8 cellular contexts compared by ENCODE assay signal in the genomic region with DNA sequence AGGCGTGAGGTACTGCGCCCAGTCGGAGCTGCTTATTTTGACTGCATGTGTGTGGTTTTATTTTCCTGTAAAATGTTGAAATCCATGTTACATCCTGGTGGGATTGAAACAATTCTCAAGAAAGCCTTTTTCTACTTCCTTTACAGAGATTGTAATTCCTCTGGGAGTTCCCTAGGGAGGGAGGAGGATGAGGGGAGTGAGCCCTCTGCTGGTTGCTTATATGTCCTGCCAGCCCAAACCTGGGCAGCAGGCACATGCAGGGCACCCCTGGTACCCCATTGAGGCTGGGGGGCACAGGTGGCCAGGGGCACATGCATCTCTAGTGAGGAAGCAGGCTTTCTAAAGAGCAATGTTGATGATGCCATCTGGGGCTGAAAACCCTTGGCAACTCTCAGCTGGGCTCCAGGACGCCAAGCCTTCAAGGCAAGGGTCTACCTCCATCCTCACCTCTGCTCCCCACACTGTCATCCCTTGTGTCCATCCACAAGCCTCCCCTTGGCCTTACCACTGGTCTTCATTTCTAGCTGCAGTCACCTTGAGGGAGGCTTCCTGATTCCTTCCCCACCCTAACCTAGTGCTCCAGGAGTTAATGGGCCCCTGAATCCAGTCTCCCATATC.
DNase-seq lines count a peak whose midpoint lies in the region; ATAC-seq and TF ChIP-seq lines count a peak whose summit lies in the region.

No MANE protein-coding gene starts in this region.

- no peaks in the 10 kb centered on the region for H3K36me3 Mint-ChIP-seq in activated CD8-positive, alpha-beta T cell treated with anti-CD3 and anti-CD28 coated beads for 36 hours (ENCODE audit: low read depth)
- H3K36me3 Mint-ChIP-seq in activated CD8-positive, alpha-beta T cell treated with anti-CD3 and anti-CD28 coated beads, Interleukin-2, amount 10 ng/mL, durations not matched to agents 7 days and 5 days (ENCODE audit: low read depth): peaks cover 2% of the 10 kb centered on the region
- no peaks in the 10 kb centered on the region for H3K36me3 Mint-ChIP-seq in effector memory CD8-positive, alpha-beta T cell (ENCODE audit: insufficient read depth)

- H3K4me3 ChIP-seq in NT2/D1 (ENCODE audit: insufficient read length, low read depth) (no peak overlapping the region), esophagus muscularis mucosa (no peak overlapping the region), parathyroid adenoma (ENCODE audit: low read depth, low read length) (no peak overlapping the region)

- H3K27ac ChIP-seq in esophagus muscularis mucosa (replicated peaks in 1 of 4) (no peak overlapping the region), parathyroid adenoma (no peak overlapping the region)

- H3K4me2 ChIP-seq in parathyroid adenoma (ENCODE audit: low read length): no peak overlapping the region

- H3K4me1 Mint-ChIP-seq in activated CD8-positive, alpha-beta T cell treated with anti-CD3 and anti-CD28 coated beads for 36 hours (ENCODE audit: low read depth): peaks cover 37% of the 10 kb centered on the region
- H3K4me1 Mint-ChIP-seq in activated CD8-positive, alpha-beta T cell treated with anti-CD3 and anti-CD28 coated beads, Interleukin-2, amount 10 ng/mL, durations not matched to agents 7 days and 5 days (ENCODE audit: low read depth): peaks cover 43% of the 10 kb centered on the region
- H3K4me1 Mint-ChIP-seq in effector memory CD8-positive, alpha-beta T cell (ENCODE audit: low read depth in 2 of 2): peaks cover 0 to 10% of the 10 kb centered on the region in 2 donors

- no peak for DNase-seq in activated CD8-positive, alpha-beta T cell treated with anti-CD3 and anti-CD28 coated beads for 36 hours
- no peak for DNase-seq in activated CD8-positive, alpha-beta T cell treated with anti-CD3 and anti-CD28 coated beads, Interleukin-2, amount 10 ng/mL, durations not matched to agents 7 days and 5 days
- DNase-seq in NT2/D1 (ENCODE audit: low read depth, low spot score): peak; percentile 51
- DNase-seq in esophagus muscularis mucosa (ENCODE audit: extremely low spot score): no peak
- no peak for DNase-seq in NOMO-1 treated with DMSO at 0.1 percent for 48 hours (lab: John Stamatoyannopoulos, UW; ENCODE audit: unreplicated experiment)
- no peak for DNase-seq in effector memory CD8-positive, alpha-beta T cell

- H3K4me1 ChIP-seq in NT2/D1 (ENCODE audit: insufficient read depth, insufficient read length) (no peaks in the 10 kb centered on the region), esophagus muscularis mucosa (peaks cover 0 to 64% (median 55%) of the 10 kb centered on the region in 4 donors), parathyroid adenoma (no peaks in the 10 kb centered on the region)

- POLR2A ChIA-PET in activated CD8-positive, alpha-beta T cell treated with anti-CD3 and anti-CD28 coated beads for 36 hours (lab: Charles Lee): interaction anchor here (0.7 to 1.1 kb wide), 3 partner anchors 11 to 276 kb away, joined by 3 read pairs; no protein-coding TSS in a partner anchor
- POLR2A ChIA-PET in activated CD8-positive, alpha-beta T cell treated with anti-CD3 and anti-CD28 coated beads, Interleukin-2, amount 10 ng/mL, durations not matched to agents 7 days and 5 days (lab: Charles Lee): interaction anchor here (0.7 to 1.3 kb wide), 3 partner anchors 85 to 334 kb away, joined by 3 to 4 read pairs (median 3); partner anchors contain the start of gene TNFSF8

- H3K79me2 ChIP-seq in parathyroid adenoma: no peaks in the 10 kb centered on the region

- no peak overlapping the region for H2AFZ ChIP-seq in parathyroid adenoma

- CTCF ChIA-PET in activated CD8-positive, alpha-beta T cell treated with anti-CD3 and anti-CD28 coated beads for 36 hours (lab: Charles Lee): interaction anchor here (0.7 to 8.5 kb wide), 48 partner anchors 8 to 608 kb away, joined by 3 to 117 read pairs (median 4); partner anchors contain the start of genes TEX48 and TNFSF8
- CTCF ChIA-PET in activated CD8-positive, alpha-beta T cell treated with anti-CD3 and anti-CD28 coated beads, Interleukin-2, amount 10 ng/mL, durations not matched to agents 7 days and 5 days (lab: Charles Lee): interaction anchor here (0.7 to 9.8 kb wide), 41 partner anchors 9 to 609 kb away, joined by 3 to 145 read pairs (median 6); partner anchors contain the start of genes TEX48 and TNFSF8

- WGBS in esophagus muscularis mucosa: 78% methylated on average over 4 of the region's 4 CpGs

- H3K27ac Mint-ChIP-seq in activated CD8-positive, alpha-beta T cell treated with anti-CD3 and anti-CD28 coated beads for 36 hours: no peak overlapping the region
- H3K27ac Mint-ChIP-seq in activated CD8-positive, alpha-beta T cell treated with anti-CD3 and anti-CD28 coated beads, Interleukin-2, amount 10 ng/mL, durations not matched to agents 7 days and 5 days: no peak overlapping the region
- H3K27ac Mint-ChIP-seq in effector memory CD8-positive, alpha-beta T cell: no peak overlapping the region

- H3K9me3 ChIP-seq in NT2/D1 (ENCODE audit: insufficient read depth, low read length) (no peaks in the 10 kb centered on the region), esophagus muscularis mucosa (no peaks in the 10 kb centered on the region), parathyroid adenoma (ENCODE audit: control insufficient read depth, low read length) (no peaks in the 10 kb centered on the region)

- H3K9ac ChIP-seq in NT2/D1 (ENCODE audit: insufficient read length, low read depth) (no peak overlapping the region), parathyroid adenoma (no peak overlapping the region)

- no peak for TF ChIP-seq POLR2A in esophagus muscularis mucosa (IDR thresholded peaks at IDR 0.05; ENCODE audit: low read depth)

- intact Hi-C loops in activated CD8-positive, alpha-beta T cell treated with anti-CD3 and anti-CD28 coated beads for 36 hours (cut with micrococcal nuclease): loop anchor here (2.0 kb wide), 1 partner anchor 276 kb away; no protein-coding TSS in a partner anchor
- intact Hi-C loops in esophagus muscularis mucosa (cut with DNase I): loop anchor here (5.0 to 10.0 kb wide), 3 partner anchors 102 to 1670 kb away; partner anchors contain the start of genes TNC and TRIM32

- H3K9me3 Mint-ChIP-seq in activated CD8-positive, alpha-beta T cell treated with anti-CD3 and anti-CD28 coated beads for 36 hours: no peaks in the 10 kb centered on the region
- H3K9me3 Mint-ChIP-seq in activated CD8-positive, alpha-beta T cell treated with anti-CD3 and anti-CD28 coated beads, Interleukin-2, amount 10 ng/mL, durations not matched to agents 7 days and 5 days (ENCODE audit: insufficient read depth): no peaks in the 10 kb centered on the region
- no peaks in the 10 kb centered on the region for H3K9me3 Mint-ChIP-seq in effector memory CD8-positive, alpha-beta T cell

- ATAC-seq in activated CD8-positive, alpha-beta T cell treated with anti-CD3 and anti-CD28 coated beads for 36 hours: no peak
- no peak for ATAC-seq in activated CD8-positive, alpha-beta T cell treated with anti-CD3 and anti-CD28 coated beads, Interleukin-2, amount 10 ng/mL, durations not matched to agents 7 days and 5 days
- no peak for ATAC-seq in HG03196 (IDR thresholded peaks at IDR 0.05; ENCODE audit: unreplicated experiment)
- no peak for ATAC-seq in effector memory CD8-positive, alpha-beta T cell (replicated peaks)

- H3K36me3 ChIP-seq in NT2/D1 (ENCODE audit: insufficient read depth, insufficient read length, low read length): no peaks in the 10 kb centered on the region
- H3K36me3 ChIP-seq in esophagus muscularis mucosa: no peaks in the 10 kb centered on the region
- no peaks in the 10 kb centered on the region for H3K36me3 ChIP-seq in parathyroid adenoma (ENCODE audit: control insufficient read depth, insufficient read depth, low read length)

- H3K27me3 Mint-ChIP-seq in activated CD8-positive, alpha-beta T cell treated with anti-CD3 and anti-CD28 coated beads for 36 hours: no peaks in the 10 kb centered on the region
- H3K27me3 Mint-ChIP-seq in activated CD8-positive, alpha-beta T cell treated with anti-CD3 and anti-CD28 coated beads, Interleukin-2, amount 10 ng/mL, durations not matched to agents 7 days and 5 days (ENCODE audit: low read depth): no peaks in the 10 kb centered on the region
- peaks cover 0 to 16% of the 10 kb centered on the region in 2 donors for H3K27me3 Mint-ChIP-seq in effector memory CD8-positive, alpha-beta T cell

- H3K27me3 ChIP-seq in NT2/D1 (ENCODE audit: insufficient read depth, insufficient read length) (no peaks in the 10 kb centered on the region), esophagus muscularis mucosa (no peaks in the 10 kb centered on the region), parathyroid adenoma (ENCODE audit: control insufficient read depth, insufficient read depth, low read length) (no peaks in the 10 kb centered on the region)

- no peak for TF ChIP-seq EP300 in esophagus muscularis mucosa (IDR thresholded peaks at IDR 0.05)

- no peak overlapping the region for H3K4me3 Mint-ChIP-seq in activated CD8-positive, alpha-beta T cell treated with anti-CD3 and anti-CD28 coated beads for 36 hours
- no peak overlapping the region for H3K4me3 Mint-ChIP-seq in activated CD8-positive, alpha-beta T cell treated with anti-CD3 and anti-CD28 coated beads, Interleukin-2, amount 10 ng/mL, durations not matched to agents 7 days and 5 days
- no peak overlapping the region for H3K4me3 Mint-ChIP-seq in effector memory CD8-positive, alpha-beta T cell

- TF ChIP-seq CTCF in activated CD8-positive, alpha-beta T cell treated with anti-CD3 and anti-CD28 coated beads for 36 hours (IDR thresholded peaks at IDR 0.05): peak; percentile 59
- TF ChIP-seq CTCF in esophagus muscularis mucosa (IDR thresholded peaks at IDR 0.05) (peak; percentile 51 to 66 (median 52)), parathyroid adenoma (IDR thresholded peaks at IDR 0.05) (peak; percentile 21)
